ENCODE assay signal across 8 cellular contexts in genomic region chr1:52702886-52703787, GRCh38. TPM values are rescaled to one million over a fixed set of nuclear protein-coding genes. Genes with fewer than 3 reads are reported as not detected.
DNase-seq lines count a peak whose midpoint lies in the region; ATAC-seq, FAIRE-seq and TF ChIP-seq lines count a peak whose summit lies in the region.

No MANE protein-coding gene starts in this region.

- H4K20me1 ChIP-seq in Loucy (ENCODE audit: insufficient read depth, low read length, poor library complexity, severe bottlenecking) (no peaks in the 10 kb centered on the region), SU-DHL-6 (ENCODE audit: low read depth, low read length) (no peaks in the 10 kb centered on the region)

- H3K9me2 ChIP-seq in Loucy (replicated peaks; ENCODE audit: low read depth, low read length) (no peaks in the 10 kb centered on the region), SU-DHL-6 (replicated peaks; ENCODE audit: insufficient read depth, low read length) (no peaks in the 10 kb centered on the region)

- intact Hi-C loops in cardiac septum (cut with DNase I): loop anchor here (2.0 to 10.0 kb wide), 2 partner anchors 24 to 482 kb away; partner anchors contain the start of gene ZYG11B
- intact Hi-C loops in pancreas (cut with DNase I): loop anchor here in 1 of 3 donors (10.0 kb wide), 1 partner anchor 482 kb away; no protein-coding TSS in a partner anchor
- intact Hi-C loops in thyroid gland (cut with DNase I): no loop called here

- FAIRE-seq in pancreas (lab: Jason Lieb, UNC): no peak

- ATAC-seq in GM21825 (IDR thresholded peaks at IDR 0.05; ENCODE audit: unreplicated experiment) (peak; percentile 87), pancreas (peak; percentile 81 to 93 (median 88))

- peak; percentile 92 for DNase-seq in DMS79 treated with DMSO at 0.1 percent for 48 hours (lab: John Stamatoyannopoulos, UW)
- peak; percentile 96 for DNase-seq in cardiac septum (ENCODE audit: low spot score)
- DNase-seq in pancreas: peak; percentile 81 to 94 (median 92)
- peak; percentile 90 to 92 for DNase-seq in thyroid gland

- H3K27ac ChIP-seq in SU-DHL-6 (ENCODE audit: low read depth, low read length) (peak overlapping the region; percentile 36), adipose tissue (ENCODE audit: low read depth, low read length) (peak overlapping the region; percentile 65), pancreas (peak overlapping the region; percentile 81 to 93 (median 92)), thyroid gland (peak overlapping the region; percentile 62 to 82 (median 67))

- no peaks in the 10 kb centered on the region for H3K36me3 ChIP-seq in Loucy (ENCODE audit: insufficient read depth, low read length)
- no peaks in the 10 kb centered on the region for H3K36me3 ChIP-seq in SU-DHL-6 (ENCODE audit: low read length)
- no peaks in the 10 kb centered on the region for H3K36me3 ChIP-seq in pancreas
- no peaks in the 10 kb centered on the region for H3K36me3 ChIP-seq in thyroid gland

- H3K27me3 ChIP-seq in Loucy (ENCODE audit: insufficient read depth, low read length, poor library complexity, severe bottlenecking) (no peaks in the 10 kb centered on the region), SU-DHL-6 (ENCODE audit: low read length) (no peaks in the 10 kb centered on the region), pancreas (no peaks in the 10 kb centered on the region), thyroid gland (no peaks in the 10 kb centered on the region)

- TF ChIP-seq CTCF in Loucy (conservative IDR thresholded peaks at IDR 0.05; ENCODE audit: low read length) (no peak), SU-DHL-6 (IDR thresholded peaks at IDR 0.05; ENCODE audit: insufficient read depth, low read length, poor library complexity, severe bottlenecking) (no peak), pancreas (IDR thresholded peaks at IDR 0.05) (no peak), thyroid gland (IDR thresholded peaks at IDR 0.05) (no peak)

- H3K4me2 ChIP-seq in Loucy (ENCODE audit: low read depth, low read length, poor library complexity, severe bottlenecking) (peak overlapping the region; percentile 78), SU-DHL-6 (ENCODE audit: low read depth, low read length, poor library complexity, severe bottlenecking) (peak overlapping the region; percentile 82)

- WGBS in adipose tissue, 3 donors: 4 to 5% (median 5%) methylated on average over 34 to 35 of the region's 35 CpGs
- WGBS in pancreas, 2 donors: 4% methylated on average over 35 of the region's 35 CpGs
- 8 to 15% methylated on average over 20 to 26 of the region's 35 CpGs for WGBS in thyroid gland, 2 donors

- H3K4me1 ChIP-seq in Loucy (ENCODE audit: insufficient read depth, low read length, poor library complexity, severe bottlenecking) (peaks cover 21% of the 10 kb centered on the region), pancreas (peaks cover 7 to 10% (median 10%) of the 10 kb centered on the region in 3 donors), thyroid gland (peaks cover 0 to 10% of the 10 kb centered on the region in 2 donors)

- TF ChIP-seq POLR2A in thyroid gland (IDR thresholded peaks at IDR 0.05): peak in 1 of 2 donors; percentile 78

- H3K4me3 ChIP-seq in Loucy (ENCODE audit: low read length, poor library complexity, severe bottlenecking) (peak overlapping the region; percentile 73), SU-DHL-6 (ENCODE audit: insufficient read depth, low read length, poor library complexity, severe bottlenecking) (peak overlapping the region; percentile 54), pancreas (peak overlapping the region; percentile 21 to 57 (median 35)), thyroid gland (replicated peaks in 1 of 3) (peak overlapping the region; percentile 15 to 58 (median 32))

- no peaks in the 10 kb centered on the region for H3F3A ChIP-seq in Loucy (ENCODE audit: low read depth)
- H3F3A ChIP-seq in SU-DHL-6 (ENCODE audit: insufficient read depth): peaks cover 24% of the 10 kb centered on the region

- H3K9me3 ChIP-seq in Loucy (ENCODE audit: insufficient read depth, low read depth, low read length) (no peaks in the 10 kb centered on the region), SU-DHL-6 (ENCODE audit: insufficient read depth, low read length) (no peaks in the 10 kb centered on the region), pancreas (no peaks in the 10 kb centered on the region), thyroid gland (no peaks in the 10 kb centered on the region)

- H3K79me2 ChIP-seq in Loucy (ENCODE audit: insufficient read depth, low read length) (peaks cover 4% of the 10 kb centered on the region), SU-DHL-6 (ENCODE audit: insufficient read depth, low read length) (peaks cover 1% of the 10 kb centered on the region)

- peak overlapping the region; percentile 65 for H3K9ac ChIP-seq in Loucy (ENCODE audit: low read depth, low read length, poor library complexity, severe bottlenecking)
- H3K9ac ChIP-seq in SU-DHL-6 (ENCODE audit: low read length): peak overlapping the region; percentile 46

- H2AFZ ChIP-seq in Loucy (ENCODE audit: low read length) (peak overlapping the region; percentile 89), SU-DHL-6 (ENCODE audit: low read depth, low read length, severe bottlenecking) (peak overlapping the region; percentile 65)

RNA-seq across cellular contexts. Expression of gene COA7, which starts 5.0 kb away (rescaled TPM):
- polyA plus RNA-seq in adipose tissue: 10 to 100 TPM in 1 of 3 donors, 1 to 10 TPM in 2; 6.8 to 13.2 (median 8.9) TPM
- total RNA-seq in cardiac septum: 14.2 TPM
- 10 to 100 TPM in 3 of 6 donors, 1 to 10 TPM in 3; 7.2 to 18.6 (median 9.4) TPM for total RNA-seq in pancreas
- 1 to 10 TPM; 2.1 to 4.8 TPM for polyA plus RNA-seq in pancreas
- total RNA-seq in thyroid gland: 10 to 100 TPM; 10.6 to 14.7 (median 11.5) TPM

RNA-seq across cellular contexts. Expression of gene ZYG11B, which starts 23.1 kb away (rescaled TPM):
- polyA plus RNA-seq in adipose tissue (1 to 10 TPM; 2.8 to 8.8 (median 6.9) TPM), pancreas (1 to 10 TPM; 3.2 to 4.1 TPM)
- total RNA-seq in cardiac septum (47.6 TPM), pancreas (10 to 100 TPM in 2 of 6 donors, 1 to 10 TPM in 4; 6.8 to 12.9 (median 8.0) TPM), thyroid gland (10 to 100 TPM; 64.8 to 88.2 (median 82.2) TPM)

Comparison
In these comparisons a context has a peak if more than half of its experiments do, and no peak if none do; other contexts are left out.
1. Peak in every context shown above with its lines: DNase-seq, ATAC-seq, H3K4me3 ChIP-seq and H3K27ac ChIP-seq.
2. H3K27ac ChIP-seq: peak in every context shown above with its lines; median percentile 92 in pancreas; 67 in thyroid gland; 65 in adipose tissue; 36 in SU-DHL-6.